ENCODE assay signal across 1 cellular context in genomic region chr1:206935491-206936067, GRCh38.
A peak's percentile ranks its signal among the peaks of the same experiment; 100 is the strongest.
TF ChIP-seq lines count a peak whose summit lies in the region.

No MANE protein-coding gene starts in this region.

TF ChIP-seq in GM12878, 131 proteins besides CTCF, POLR2A, EP300 and RAD21:
- TF ChIP-seq PKNOX1 (IDR thresholded peaks at IDR 0.05) (no peak), MYB (IDR thresholded peaks at IDR 0.05; ENCODE audit: borderline replicate concordance, low read depth, low read length) (no peak), SMC3 (IDR thresholded peaks at IDR 0.05; ENCODE audit: borderline replicate concordance, low read length) (peak; percentile 57), SMAD5 (IDR thresholded peaks at IDR 0.05; ENCODE audit: low read depth) (no peak), HDAC6 (IDR thresholded peaks at IDR 0.05; ENCODE audit: unreplicated experiment) (no peak), ASH2L (IDR thresholded peaks at IDR 0.05; ENCODE audit: borderline replicate concordance, low read depth) (no peak), E4F1 (IDR thresholded peaks at IDR 0.05; ENCODE audit: borderline replicate concordance, partially characterized antibody) (no peak), YY1 (IDR thresholded peaks at IDR 0.05; ENCODE audit: low read depth, low read length) (0 out of 2 replicates have a peak, but pooled peaks have one; percentile 22), GATAD2B (conservative IDR thresholded peaks at IDR 0.05; ENCODE audit: low read depth) (no peak), IKZF2 (IDR thresholded peaks at IDR 0.05) (no peak)
